8 cellular contexts compared by ENCODE assay signal in genomic region chr11:127202105-127202504, GRCh38.
"Had no signal": no experiment of that assay in that cellular context is flagged by ENCODE, and none has a peak within 500 bp of the region (broad histone marks: within the 10 kb centered on the region; RNA-seq: fewer than 3 reads in every experiment).

No MANE protein-coding gene starts in this region.

- ATAC-seq: GM12878 had no signal

- H3K4me3 ChIP-seq: GM12878 had no signal

- DNase-seq: GDM1, GF-D8 had no signal

- FAIRE-seq: G401.6, GM12878, GM12891, GM12892, GM18507, GM19239 had no signal
